In the genomic region with DNA sequence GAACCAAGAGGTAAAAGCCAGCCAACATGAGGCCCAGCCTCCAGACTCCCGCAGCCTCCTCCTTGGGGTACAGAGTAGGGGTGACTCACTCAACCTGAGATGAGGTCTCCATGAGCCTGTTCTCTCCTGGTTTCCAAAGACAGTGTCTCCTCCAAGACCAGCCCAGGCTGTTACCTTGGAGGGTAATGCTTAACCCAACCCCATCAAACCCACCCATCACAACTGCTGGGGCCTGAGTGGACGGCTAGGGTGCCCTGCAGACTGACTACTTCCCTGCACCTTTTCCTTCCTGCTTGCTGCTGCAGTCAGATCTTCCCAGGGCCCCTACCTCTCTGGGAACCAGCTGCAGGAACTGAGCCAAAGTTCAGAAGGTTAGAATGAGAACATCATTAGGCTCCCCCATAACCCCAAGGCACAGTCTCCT, we compare ENCODE assay signal across 9 cellular contexts. TPM values are rescaled to one million over a fixed set of nuclear protein-coding genes. Genes with fewer than 3 reads are reported as not detected.
DNase-seq lines count a peak whose midpoint lies in the region; ATAC-seq and TF ChIP-seq lines count a peak whose summit lies in the region.
"Had no signal": no experiment of that assay in that cellular context is flagged by ENCODE, and none has a peak within 500 bp of the region (broad histone marks: within the 10 kb centered on the region; RNA-seq: fewer than 3 reads in every experiment).

No MANE protein-coding gene starts in this region.

- POLR2A ChIA-PET in activated CD8-positive, alpha-beta T cell treated with anti-CD3 and anti-CD28 coated beads, Interleukin-2, amount 10 ng/mL, durations not matched to agents 7 days and 5 days (lab: Charles Lee), result interaction anchor here (0.6 to 2.1 kb wide), 8 partner anchors 9 to 1001 kb away, joined by 3 to 5 read pairs (median 3); a partner anchor contains a TSS
- POLR2A ChIA-PET in activated CD8-positive, alpha-beta T cell treated with anti-CD3 and anti-CD28 coated beads for 36 hours (lab: Charles Lee), result interaction anchor here (0.8 to 1.9 kb wide), 7 partner anchors 10 to 71 kb away, joined by 3 to 7 read pairs (median 4); no protein-coding TSS in a partner anchor

- no peak overlapping the region for H3K4me3 Mint-ChIP-seq in activated CD8-positive, alpha-beta T cell treated with anti-CD3 and anti-CD28 coated beads, Interleukin-2, amount 10 ng/mL, durations not matched to agents 7 days and 5 days
- no peak overlapping the region for H3K4me3 Mint-ChIP-seq in activated CD8-positive, alpha-beta T cell treated with anti-CD3 and anti-CD28 coated beads for 36 hours
- H3K4me3 Mint-ChIP-seq in stimulated activated naive B cell treated with anti-CD40 and anti-IgM and Interleukin-4, amounts not matched to agents 10 μg/mL and 1 μg/mL and 100 μg/mL, for 72 hours, result no peak overlapping the region
- H3K4me3 Mint-ChIP-seq: T-cell had no signal

- in situ Hi-C loops in brain microvascular endothelial cell (cut with HindIII; ENCODE audit: low pct_ligation_motif_present, low sequenced_read_pairs), result no loop called here

- H3K27me3 ChIP-seq in brain microvascular endothelial cell (replicated peaks), result no peaks in the 10 kb centered on the region
- H3K27me3 ChIP-seq: foreskin keratinocyte had no signal

- H3K27me3 Mint-ChIP-seq in activated CD8-positive, alpha-beta T cell treated with anti-CD3 and anti-CD28 coated beads, Interleukin-2, amount 10 ng/mL, durations not matched to agents 7 days and 5 days (ENCODE audit: low read depth), result no peaks in the 10 kb centered on the region
- H3K27me3 Mint-ChIP-seq in activated CD8-positive, alpha-beta T cell treated with anti-CD3 and anti-CD28 coated beads for 36 hours, result no peaks in the 10 kb centered on the region
- no peaks in the 10 kb centered on the region for H3K27me3 Mint-ChIP-seq in stimulated activated naive B cell treated with anti-CD40 and anti-IgM and Interleukin-4, amounts not matched to agents 10 μg/mL and 1 μg/mL and 100 μg/mL, for 72 hours
- H3K27me3 Mint-ChIP-seq: T-cell had no signal

- ATAC-seq in activated CD8-positive, alpha-beta T cell treated with anti-CD3 and anti-CD28 coated beads, Interleukin-2, amount 10 ng/mL, durations not matched to agents 7 days and 5 days, result no peak
- no peak for ATAC-seq in activated CD8-positive, alpha-beta T cell treated with anti-CD3 and anti-CD28 coated beads for 36 hours
- no peak for ATAC-seq in stimulated activated naive B cell treated with anti-CD40 and anti-IgM and Interleukin-4, amounts not matched to agents 10 μg/mL and 1 μg/mL and 100 μg/mL, for 72 hours (replicated peaks)
- ATAC-seq: T-cell had no signal

- TF ChIP-seq CTCF in activated CD8-positive, alpha-beta T cell treated with anti-CD3 and anti-CD28 coated beads for 36 hours (IDR thresholded peaks at IDR 0.05), result no peak
- TF ChIP-seq CTCF in brain microvascular endothelial cell (IDR thresholded peaks at IDR 0.05; ENCODE audit: low read depth, low read length, missing control alignments), result no peak

- H3K27ac Mint-ChIP-seq in activated CD8-positive, alpha-beta T cell treated with anti-CD3 and anti-CD28 coated beads, Interleukin-2, amount 10 ng/mL, durations not matched to agents 7 days and 5 days, result peak overlapping the region; percentile 79
- H3K27ac Mint-ChIP-seq in activated CD8-positive, alpha-beta T cell treated with anti-CD3 and anti-CD28 coated beads for 36 hours, result no peak overlapping the region
- H3K27ac Mint-ChIP-seq in stimulated activated naive B cell treated with anti-CD40 and anti-IgM and Interleukin-4, amounts not matched to agents 10 μg/mL and 1 μg/mL and 100 μg/mL, for 72 hours, result peak overlapping the region; percentile 32

- peaks cover 23% of the 10 kb centered on the region for H3K36me3 Mint-ChIP-seq in activated CD8-positive, alpha-beta T cell treated with anti-CD3 and anti-CD28 coated beads, Interleukin-2, amount 10 ng/mL, durations not matched to agents 7 days and 5 days (ENCODE audit: low read depth)
- H3K36me3 Mint-ChIP-seq in activated CD8-positive, alpha-beta T cell treated with anti-CD3 and anti-CD28 coated beads for 36 hours (ENCODE audit: low read depth), result peaks cover 4% of the 10 kb centered on the region
- H3K36me3 Mint-ChIP-seq in stimulated activated naive B cell treated with anti-CD40 and anti-IgM and Interleukin-4, amounts not matched to agents 10 μg/mL and 1 μg/mL and 100 μg/mL, for 72 hours, result peaks cover 6 to 10% of the 10 kb centered on the region in 2 donors

- no peaks in the 10 kb centered on the region for H3K9me3 Mint-ChIP-seq in activated CD8-positive, alpha-beta T cell treated with anti-CD3 and anti-CD28 coated beads, Interleukin-2, amount 10 ng/mL, durations not matched to agents 7 days and 5 days (ENCODE audit: insufficient read depth)
- H3K9me3 Mint-ChIP-seq in activated CD8-positive, alpha-beta T cell treated with anti-CD3 and anti-CD28 coated beads for 36 hours, result no peaks in the 10 kb centered on the region
- no peaks in the 10 kb centered on the region for H3K9me3 Mint-ChIP-seq in stimulated activated naive B cell treated with anti-CD40 and anti-IgM and Interleukin-4, amounts not matched to agents 10 μg/mL and 1 μg/mL and 100 μg/mL, for 72 hours
- H3K9me3 Mint-ChIP-seq: activated naive CD4-positive, alpha-beta T cell treated with anti-CD3 and anti-CD28 coated beads, Interleukin-2, amount 50 U/mL, for 72 hours; T-cell had no signal

- peaks cover 27% of the 10 kb centered on the region for H3K36me3 ChIP-seq in brain microvascular endothelial cell (replicated peaks)

- intact Hi-C loops in activated CD8-positive, alpha-beta T cell treated with anti-CD3 and anti-CD28 coated beads for 36 hours (cut with micrococcal nuclease), result no loop called here

- no peak overlapping the region for H3K4me3 ChIP-seq in brain microvascular endothelial cell (ENCODE audit: low read depth, low read length)

- H3K4me1 Mint-ChIP-seq in activated CD8-positive, alpha-beta T cell treated with anti-CD3 and anti-CD28 coated beads, Interleukin-2, amount 10 ng/mL, durations not matched to agents 7 days and 5 days (ENCODE audit: low read depth), result peaks cover 32% of the 10 kb centered on the region
- peaks cover 33% of the 10 kb centered on the region for H3K4me1 Mint-ChIP-seq in activated CD8-positive, alpha-beta T cell treated with anti-CD3 and anti-CD28 coated beads for 36 hours (ENCODE audit: low read depth)
- H3K4me1 Mint-ChIP-seq in stimulated activated naive B cell treated with anti-CD40 and anti-IgM and Interleukin-4, amounts not matched to agents 10 μg/mL and 1 μg/mL and 100 μg/mL, for 72 hours, result peaks cover 22 to 42% of the 10 kb centered on the region in 2 donors

- H3K27ac ChIP-seq in brain microvascular endothelial cell, result peak overlapping the region; percentile 5
- H3K27ac ChIP-seq: foreskin keratinocyte had no signal

- CTCF ChIA-PET in activated CD8-positive, alpha-beta T cell treated with anti-CD3 and anti-CD28 coated beads, Interleukin-2, amount 10 ng/mL, durations not matched to agents 7 days and 5 days (lab: Charles Lee), result interaction anchor here (0.8 to 15.0 kb wide), 18 partner anchors 8 to 89 kb away, joined by 3 to 241 read pairs (median 8); a partner anchor contains a TSS
- CTCF ChIA-PET in activated CD8-positive, alpha-beta T cell treated with anti-CD3 and anti-CD28 coated beads for 36 hours (lab: Charles Lee), result interaction anchor here (0.6 to 68.1 kb wide), 11 partner anchors 9 to 253 kb away, joined by 3 to 1770 read pairs (median 4); a partner anchor contains a TSS

- DNase-seq in activated CD8-positive, alpha-beta T cell treated with anti-CD3 and anti-CD28 coated beads, Interleukin-2, amount 10 ng/mL, durations not matched to agents 7 days and 5 days, result no peak
- DNase-seq in activated CD8-positive, alpha-beta T cell treated with anti-CD3 and anti-CD28 coated beads for 36 hours, result no peak
- DNase-seq in brain microvascular endothelial cell (peak; percentile 37), activated gamma-delta T cell treated with Interleukin-2 at 50 U/mL for 16 hours (no peak), NCI-H1436 (lab: John Stamatoyannopoulos, UW) (no peak)
- no peak for DNase-seq in stimulated activated naive B cell treated with anti-CD40 and anti-IgM and Interleukin-4, amounts not matched to agents 10 μg/mL and 1 μg/mL and 100 μg/mL, for 72 hours
- DNase-seq: foreskin keratinocyte had no signal

RNA-seq across cellular contexts. Expression of a gene that starts 5.1 kb away (rescaled TPM):
- total RNA-seq in activated CD8-positive, alpha-beta T cell treated with anti-CD3 and anti-CD28 coated beads, Interleukin-2, amount 10 ng/mL, durations not matched to agents 7 days and 5 days, result 10 to 100 TPM; 42.6 to 45.3 TPM
- total RNA-seq in activated CD8-positive, alpha-beta T cell treated with anti-CD3 and anti-CD28 coated beads for 36 hours, result 10 to 100 TPM; 36.8 to 38.8 TPM

RNA-seq across cellular contexts. Expression of a gene that starts 5.6 kb away (rescaled TPM):
- 1,000 to 10,000 TPM; 1,444 to 1,502 TPM for total RNA-seq in activated CD8-positive, alpha-beta T cell treated with anti-CD3 and anti-CD28 coated beads, Interleukin-2, amount 10 ng/mL, durations not matched to agents 7 days and 5 days
- total RNA-seq in activated CD8-positive, alpha-beta T cell treated with anti-CD3 and anti-CD28 coated beads for 36 hours, result 100 to 1,000 TPM; 247 to 261 TPM

RNA-seq across cellular contexts. Expression of a gene that starts 15.8 kb away (rescaled TPM):
- 10 to 100 TPM; 45.2 to 45.8 TPM for total RNA-seq in activated CD8-positive, alpha-beta T cell treated with anti-CD3 and anti-CD28 coated beads, Interleukin-2, amount 10 ng/mL, durations not matched to agents 7 days and 5 days
- total RNA-seq in activated CD8-positive, alpha-beta T cell treated with anti-CD3 and anti-CD28 coated beads for 36 hours, result 10 to 100 TPM; 17.8 to 20.7 TPM

RNA-seq across cellular contexts. Expression of a gene that starts 22.5 kb away (rescaled TPM):
- total RNA-seq in activated CD8-positive, alpha-beta T cell treated with anti-CD3 and anti-CD28 coated beads, Interleukin-2, amount 10 ng/mL, durations not matched to agents 7 days and 5 days, result 10 to 100 TPM; 31.5 to 33.5 TPM
- total RNA-seq in activated CD8-positive, alpha-beta T cell treated with anti-CD3 and anti-CD28 coated beads for 36 hours, result 10 to 100 TPM; 51.3 to 51.5 TPM

RNA-seq across cellular contexts. Expression of a gene that starts 41.5 kb away (rescaled TPM):
- 100 to 1,000 TPM; 216 to 218 TPM for total RNA-seq in activated CD8-positive, alpha-beta T cell treated with anti-CD3 and anti-CD28 coated beads, Interleukin-2, amount 10 ng/mL, durations not matched to agents 7 days and 5 days
- total RNA-seq in activated CD8-positive, alpha-beta T cell treated with anti-CD3 and anti-CD28 coated beads for 36 hours, result 100 to 1,000 TPM; 122 to 128 TPM

Comparison
In these comparisons a context has a peak if more than half of its experiments do, and no peak if none do; other contexts are left out.
1. RNA of a gene that starts 5.6 kb away (total RNA-seq): 1,444 to 1,502 TPM in activated CD8-positive, alpha-beta T cell treated with anti-CD3 and anti-CD28 coated beads, Interleukin-2, amount 10 ng/mL, durations not matched to agents 7 days and 5 days; 247 to 261 TPM in activated CD8-positive, alpha-beta T cell treated with anti-CD3 and anti-CD28 coated beads for 36 hours; every median in the first group is over 4 times any median in the second.